ENCODE assay signal across 14 cellular contexts in genomic region chr9:118643118-118643517, GRCh38.
A peak's percentile ranks its signal among the peaks of the same experiment; 100 is the strongest.
DNase-seq lines count a peak whose midpoint lies in the region; ATAC-seq lines count a peak whose summit lies in the region.
"Had no signal": no experiment of that assay in that cellular context is flagged by ENCODE, and none has a peak within 500 bp of the region (broad histone marks: within the 10 kb centered on the region; RNA-seq: fewer than 3 reads in every experiment).

No MANE protein-coding gene starts in this region.

- ATAC-seq in HG03159 (IDR thresholded peaks at IDR 0.05; ENCODE audit: unreplicated experiment): no peak
- ATAC-seq in GM19035 (IDR thresholded peaks at IDR 0.05; ENCODE audit: unreplicated experiment): no peak
- ATAC-seq: heart right ventricle; stimulated activated effector memory CD8-positive, alpha-beta T cell treated with anti-CD3 and anti-CD28 coated beads, Interleukin-12 subunit alpha, Interleukin-12 subunit beta, amount 100 ng/mL, for 72 hours had no signal

- DNase-seq in A172 (ENCODE audit: low spot score): peak; percentile 99
- DNase-seq in HT1080 (ENCODE audit: low read depth): peak; percentile 94
- peak; percentile 96 for DNase-seq in astrocyte of the hippocampus (ENCODE audit: low read depth, low spot score)
- peak; percentile 97 for DNase-seq in kidney glomerular epithelial cell (lab: John Stamatoyannopoulos, UW)
- DNase-seq in activated CD4-positive, alpha-beta T cell treated with anti-CD3 and anti-CD28 coated beads, Interleukin-2, amount 50 U/mL, for 48 hours: no peak
- no peak for DNase-seq in NCI-H128 (lab: John Stamatoyannopoulos, UW; ENCODE audit: unreplicated experiment)
- DNase-seq: activated CD4-positive, alpha-beta T cell treated with anti-CD3 and anti-CD28 coated beads, Interleukin-2, amount 10 ng/mL, durations not matched to agents 7 days and 5 days; heart right ventricle; Karpas-422; naive B cell; NCI-H345 had no signal

Comparison
In these comparisons a context has a peak if more than half of its experiments do, and no peak if none do; other contexts are left out.
1. DNase-seq: peak in A172 (single experiment), HT1080 (single experiment), astrocyte of the hippocampus (single experiment) and kidney glomerular epithelial cell (single experiment); none in activated CD4-positive, alpha-beta T cell treated with anti-CD3 and anti-CD28 coated beads, Interleukin-2, amount 50 U/mL, for 48 hours (0 of 2) and NCI-H128 (single experiment).